Comparison of ENCODE assay signal across 1 cellular context in genomic region chr3:100045696-100046095, GRCh38.
TF ChIP-seq lines count a peak whose summit lies in the region.

No MANE protein-coding gene starts in this region.

TF ChIP-seq in IMR-90, 13 proteins besides CTCF, POLR2A, EP300 and RAD21 (continued from another document):
- TF ChIP-seq ELK1 (IDR thresholded peaks at IDR 0.05; ENCODE audit: borderline replicate concordance, low read depth, low read length) (no peak), RCOR1 (IDR thresholded peaks at IDR 0.05; ENCODE audit: insufficient replicate concordance, low read length) (peak; percentile 88), MAFK (IDR thresholded peaks at IDR 0.05; ENCODE audit: low read depth, low read length) (peak; percentile 37; the same call in 1 of the 2 replicates)
